ENCODE assay signal across 18 cellular contexts in genomic region chr2:9083287-9083686, GRCh38.
"Had no signal": no experiment of that assay in that cellular context is flagged by ENCODE, and none has a peak within 500 bp of the region (broad histone marks: within the 10 kb centered on the region; RNA-seq: fewer than 3 reads in every experiment).

No MANE protein-coding gene starts in this region.

- H3K27ac ChIP-seq: KMS-11, SJCRH30 had no signal

- H3K4me2 ChIP-seq: KMS-11 had no signal

- DNase-seq: Kasumi-1; MM.1S; NCI-H187; NCI-H2081 treated with DMSO at 0.1 percent for 48 hours; NCI-H2171; NCI-H226; NCI-H446; NCI-H510A; NCI-H524 treated with DMSO at 0.1 percent for 48 hours; NCI-H82; NK-92 treated with Interleukin-12 subunit alpha and Interleukin-12 subunit beta, amount 100 ng/mL, for 24 hours; PC-3; SHP77 treated with DMSO at 0.1 percent for 48 hours; SJCRH30 had no signal

- ATAC-seq: Panc1, PC-3, Right ventricle myocardium inferior, SK-N-SH treated with all-trans-retinoic acid at 6 μM for 48 hours had no signal

- H3K4me3 ChIP-seq: SJCRH30 had no signal

- H3K9ac ChIP-seq: KMS-11 had no signal

- H3K36me3 ChIP-seq: SJCRH30 had no signal

- H3K27me3 ChIP-seq: SJCRH30 had no signal
